8 cellular contexts compared by ENCODE assay signal in genomic region chr14:105086833-105087307, GRCh38. TPM values are rescaled to one million over a fixed set of nuclear protein-coding genes. Genes with fewer than 3 reads are reported as not detected.
DNase-seq lines count a peak whose midpoint lies in the region; ATAC-seq and TF ChIP-seq lines count a peak whose summit lies in the region.

No MANE protein-coding gene starts in this region.

- ATAC-seq in GM21717 (IDR thresholded peaks at IDR 0.05; ENCODE audit: unreplicated experiment), result peak; percentile 45
- ATAC-seq in T-cell (replicated peaks in 1 of 4), result peak; percentile 86 to 91 (median 87)
- ATAC-seq in activated naive CD8-positive, alpha-beta T cell treated with anti-CD3 and anti-CD28 coated beads, Interleukin-2, amount 50 U/mL, for 24 hours, result peak; percentile 87
- peak; percentile 62 to 66 for ATAC-seq in right cardiac atrium
- ATAC-seq in HG03025 (IDR thresholded peaks at IDR 0.05; ENCODE audit: low FRiP score, unreplicated experiment), result no peak

- H3K9me3 Mint-ChIP-seq in T-cell, result no peaks in the 10 kb centered on the region
- H3K9me3 Mint-ChIP-seq in activated naive CD8-positive, alpha-beta T cell treated with anti-CD3 and anti-CD28 coated beads, Interleukin-2, amount 50 U/mL, for 24 hours, result no peaks in the 10 kb centered on the region

- peak; percentile 89 for TF ChIP-seq CTCF in LNCAP (IDR thresholded peaks at IDR 0.05)

- no peaks in the 10 kb centered on the region for H3K27me3 ChIP-seq in right cardiac atrium (ENCODE audit: control insufficient read depth, insufficient read depth)

- intact Hi-C loops in right cardiac atrium (cut with DNase I), result loop anchor here in 1 of 4 donors (2.0 to 5.0 kb wide), 3 partner anchors 112 to 265 kb away; no protein-coding TSS in a partner anchor

- CTCF ChIA-PET in T-cell (lab: Charles Lee), result interaction anchor here (0.6 to 2.1 kb wide), 6 partner anchors 22 to 1189 kb away, joined by 3 to 11 read pairs (median 5); partner anchors contain the start of gene GPR132 (in 1 of the 2)

- POLR2A ChIA-PET in T-cell (lab: Charles Lee), result interaction anchor here in 1 of 2 donors (0.7 kb wide), 1 partner anchor 32 kb away, joined by 9 read pairs; no protein-coding TSS in a partner anchor

- H3K27ac ChIP-seq in right cardiac atrium (ENCODE audit: low read length), result no peak overlapping the region

- H3K27ac Mint-ChIP-seq in T-cell, result peak overlapping the region; percentile 52 to 70
- H3K27ac Mint-ChIP-seq in activated naive CD8-positive, alpha-beta T cell treated with anti-CD3 and anti-CD28 coated beads, Interleukin-2, amount 50 U/mL, for 24 hours, result no peak overlapping the region

- no peaks in the 10 kb centered on the region for H3K36me3 Mint-ChIP-seq in T-cell
- no peaks in the 10 kb centered on the region for H3K36me3 Mint-ChIP-seq in activated naive CD8-positive, alpha-beta T cell treated with anti-CD3 and anti-CD28 coated beads, Interleukin-2, amount 50 U/mL, for 24 hours (ENCODE audit: low read depth)

- peaks cover 3 to 5% of the 10 kb centered on the region in 2 donors for H3K27me3 Mint-ChIP-seq in T-cell
- H3K27me3 Mint-ChIP-seq in activated naive CD8-positive, alpha-beta T cell treated with anti-CD3 and anti-CD28 coated beads, Interleukin-2, amount 50 U/mL, for 24 hours, result peaks cover 3% of the 10 kb centered on the region

- no peaks in the 10 kb centered on the region for H3K9me3 ChIP-seq in right cardiac atrium (ENCODE audit: control insufficient read depth, low read length)

- H3K4me3 Mint-ChIP-seq in T-cell, result peak overlapping the region; percentile 71 to 79 (median 74)
- peak overlapping the region; percentile 70 for H3K4me3 Mint-ChIP-seq in activated naive CD8-positive, alpha-beta T cell treated with anti-CD3 and anti-CD28 coated beads, Interleukin-2, amount 50 U/mL, for 24 hours

- peak overlapping the region; percentile 34 for H3K4me3 ChIP-seq in right cardiac atrium (ENCODE audit: low read length)
- H3K4me3 ChIP-seq in skeletal muscle cell (ENCODE audit: low read depth, low read length), result peak overlapping the region; percentile 65

- under 1% methylated on average over 45 of the region's 45 CpGs for WGBS in right cardiac atrium

- H3K4me1 Mint-ChIP-seq in T-cell, result peaks cover 12 to 21% (median 20%) of the 10 kb centered on the region in 3 donors
- H3K4me1 Mint-ChIP-seq in activated naive CD8-positive, alpha-beta T cell treated with anti-CD3 and anti-CD28 coated beads, Interleukin-2, amount 50 U/mL, for 24 hours, result peaks cover 21% of the 10 kb centered on the region

- H3K4me1 ChIP-seq in right cardiac atrium (ENCODE audit: control insufficient read depth, insufficient read depth, low read length), result no peaks in the 10 kb centered on the region

- DNase-seq in EH (ENCODE audit: low read depth) (peak; percentile 80), T-cell (peak; percentile 65 to 92 (median 81)), right cardiac atrium (peak; percentile 78 to 94 (median 92)), skeletal muscle cell (ENCODE audit: low read depth) (no peak)
- peak; percentile 89 for DNase-seq in activated naive CD8-positive, alpha-beta T cell treated with anti-CD3 and anti-CD28 coated beads, Interleukin-2, amount 50 U/mL, for 24 hours

RNA-seq across cellular contexts. Expression of gene GPR132, which starts 21.6 kb away (rescaled TPM):
- 10 to 100 TPM; 47.0 to 58.0 (median 49.7) TPM for total RNA-seq in T-cell
- total RNA-seq in right cardiac atrium, result under 1 TPM; 0.62 to 0.80 (median 0.73) TPM
- polyA plus RNA-seq in right cardiac atrium, result 0.32 TPM

Comparison
In these comparisons a context has a peak if more than half of its experiments do, and no peak if none do; other contexts are left out.
1. RNA of gene GPR132, which starts 21.6 kb away (total RNA-seq): 47.0 to 58.0 TPM in T-cell; 0.62 to 0.80 TPM in right cardiac atrium; every median in the first group is over 10 times any median in the second.